8 cellular contexts compared by ENCODE assay signal in genomic region chr6:31197559-31198305, GRCh38. TPM values are rescaled to one million over a fixed set of nuclear protein-coding genes. Genes with fewer than 3 reads are reported as not detected.
A peak's percentile ranks its signal among the peaks of the same experiment; 100 is the strongest.
DNase-seq lines count a peak whose midpoint lies in the region; ATAC-seq, FAIRE-seq and TF ChIP-seq lines count a peak whose summit lies in the region.

No MANE protein-coding gene starts in this region.

- H3K4me3 ChIP-seq in ACC112 (ENCODE audit: low read depth, low read length) (peak overlapping the region; percentile 89), cardiac fibroblast (replicated peaks in 1 of 2; ENCODE audit: low read depth in 2 of 2, low read length in 2 of 2) (peak overlapping the region; percentile 71 to 76), keratinocyte (ENCODE audit: control insufficient read depth in 2 of 3, extremely low read depth in 1 of 3, insufficient read depth in 2 of 3, low read depth in 1 of 3, low read length in 3 of 3) (peak overlapping the region; percentile 60 to 78 (median 76))

- H3K4me1 ChIP-seq in ACC112 (ENCODE audit: control insufficient read depth, insufficient read depth, low read length, unreplicated experiment) (peaks cover 6% of the 10 kb centered on the region), keratinocyte (ENCODE audit: control insufficient read depth, extremely low read depth, insufficient read depth, low read length) (peaks cover 8% of the 10 kb centered on the region)

- no peak for FAIRE-seq in keratinocyte (lab: Jason Lieb, UNC)

- H3K36me3 ChIP-seq in ACC112 (ENCODE audit: insufficient read depth, low read length) (peaks cover 10% of the 10 kb centered on the region; the same call in 1 of the 2 replicates), keratinocyte (ENCODE audit: control insufficient read depth in 2 of 2, extremely low read depth in 1 of 2, insufficient read depth in 2 of 2, low read length in 2 of 2) (no peaks in the 10 kb centered on the region)

- no peaks in the 10 kb centered on the region for H3K27me3 ChIP-seq in ACC112 (ENCODE audit: insufficient read depth, low read length)
- H3K27me3 ChIP-seq in keratinocyte (ENCODE audit: control insufficient read depth, extremely low read depth, insufficient read depth, low read length), result no peaks in the 10 kb centered on the region

- no peaks in the 10 kb centered on the region for H3K9me1 ChIP-seq in keratinocyte (ENCODE audit: control insufficient read depth, extremely low read depth, insufficient read depth, low read length)

- dilution Hi-C loops in keratinocyte (cut with MboI; ENCODE audit: extremely low pct_ligation_motif_present, low sequenced_read_pairs), result no loop called here

- H3K4me1 Mint-ChIP-seq in activated B cell treated with CpG ODN at 0.5 μM for 24 hours, result peaks cover 49% of the 10 kb centered on the region

- H3K9me3 ChIP-seq in keratinocyte (ENCODE audit: control insufficient read depth, low read depth, low read length), result no peaks in the 10 kb centered on the region

- intact Hi-C loops in activated B cell treated with CpG ODN at 0.5 μM for 24 hours (cut with micrococcal nuclease), result loop anchor here (1.0 kb wide), 5 partner anchors 75 to 244 kb away; partner anchors contain the start of genes HLA-B and HLA-C

- peak overlapping the region; percentile 53 for H2AFZ ChIP-seq in ACC112 (ENCODE audit: low read length, unreplicated experiment)
- H2AFZ ChIP-seq in keratinocyte (ENCODE audit: control insufficient read depth, low read length), result peak overlapping the region; percentile 80

- H3K27me3 Mint-ChIP-seq in activated B cell treated with CpG ODN at 0.5 μM for 24 hours, result no peaks in the 10 kb centered on the region

- POLR2A ChIA-PET in activated B cell treated with CpG ODN at 0.5 μM for 24 hours (lab: Charles Lee), result interaction anchor here (0.6 to 4.0 kb wide), 19 partner anchors 9 to 1136 kb away, joined by 3 to 55 read pairs (median 6); partner anchors contain the start of genes CCHCR1, HLA-B, POLR1H and TCF19

- H3K9me3 Mint-ChIP-seq in activated B cell treated with CpG ODN at 0.5 μM for 24 hours, result no peaks in the 10 kb centered on the region

- DNase-seq in NCI-H2227 treated with DMSO at 0.1 percent for 48 hours (lab: John Stamatoyannopoulos, UW), result peak; percentile 84
- DNase-seq in activated B cell treated with CpG ODN at 0.5 μM for 24 hours, result peak; percentile 80
- peak; percentile 77 to 86 for DNase-seq in cardiac fibroblast (ENCODE audit: low read depth in 2 of 2)
- no peak for DNase-seq in keratinocyte (ENCODE audit: low read depth, low spot score)
- DNase-seq in stimulated activated CD4-positive, alpha-beta T cell treated with anti-CD3 and anti-CD28 coated beads, Interleukin-12 subunit alpha, Interleukin-12 subunit beta, amount 100 ng/mL, for 48 hours (ENCODE audit: low read depth in 2 of 3, low spot score in 1 of 3), result peak; percentile 88 to 91 (median 89)

- H3K79me2 ChIP-seq in ACC112 (ENCODE audit: control insufficient read depth, insufficient read depth, low read length, unreplicated experiment) (peaks cover 21% of the 10 kb centered on the region), keratinocyte (ENCODE audit: control insufficient read depth, insufficient read depth, low read length) (no peaks in the 10 kb centered on the region)

- peak overlapping the region; percentile 69 for H3K4me2 ChIP-seq in keratinocyte (ENCODE audit: control insufficient read depth, extremely low read depth, insufficient read depth, low read depth, low read length)

- H3K36me3 Mint-ChIP-seq in activated B cell treated with CpG ODN at 0.5 μM for 24 hours (ENCODE audit: low read depth), result peaks cover 19% of the 10 kb centered on the region

- CTCF ChIA-PET in activated B cell treated with CpG ODN at 0.5 μM for 24 hours (lab: Charles Lee), result interaction anchor here (1.1 to 8.4 kb wide), 7 partner anchors 14 to 183 kb away, joined by 3 to 161 read pairs (median 3); no protein-coding TSS in a partner anchor

- H3K27ac ChIP-seq in ACC112 (ENCODE audit: low read depth, low read length), result peak overlapping the region; percentile 87
- peak overlapping the region; percentile 77 for H3K27ac ChIP-seq in keratinocyte (ENCODE audit: control insufficient read depth, insufficient read depth, low read length)

- peak overlapping the region; percentile 99 for H3K27ac Mint-ChIP-seq in activated B cell treated with CpG ODN at 0.5 μM for 24 hours

- peak; percentile 53 for ATAC-seq in GM18870 (IDR thresholded peaks at IDR 0.05; ENCODE audit: unreplicated experiment)
- ATAC-seq in HG03135 (IDR thresholded peaks at IDR 0.05; ENCODE audit: unreplicated experiment), result peak; percentile 67
- peak; percentile 78 for ATAC-seq in activated B cell treated with CpG ODN at 0.5 μM for 24 hours (ENCODE audit: low read depth)

- H3K4me3 Mint-ChIP-seq in activated B cell treated with CpG ODN at 0.5 μM for 24 hours, result peak overlapping the region; percentile 96

- no peak for TF ChIP-seq CTCF in activated B cell treated with CpG ODN at 0.5 μM for 24 hours (IDR thresholded peaks at IDR 0.05)
- no peak for TF ChIP-seq CTCF in cardiac fibroblast (IDR thresholded peaks at IDR 0.05; ENCODE audit: low read depth, low read length)
- no peak for TF ChIP-seq CTCF in keratinocyte (optimal IDR thresholded peaks at IDR 0.05 in 1 of 3, IDR thresholded peaks at IDR 0.05 in 1 of 3, conservative IDR thresholded peaks at IDR 0.05 in 1 of 3; ENCODE audit: extremely low read depth in 1 of 3, insufficient read depth in 2 of 3, low read length in 3 of 3)

- peak overlapping the region; percentile 75 for H3K9ac ChIP-seq in keratinocyte (ENCODE audit: control insufficient read depth, extremely low read depth, insufficient read depth, low read length)

- H4K20me1 ChIP-seq in keratinocyte (ENCODE audit: control insufficient read depth, extremely low read depth, insufficient read depth, low read length), result no peaks in the 10 kb centered on the region

RNA-seq across cellular contexts. Expression of gene POU5F1, which starts 27.2 kb away (rescaled TPM):
- 2.3 and 4.7 TPM in 2 replicates for total RNA-seq in activated B cell treated with CpG ODN at 0.5 μM for 24 hours
- 1.0 to 1.6 TPM (median 1.6 TPM) in 3 replicates for polyA plus RNA-seq in keratinocyte
- not detected for polyA plus RNA-seq in keratinocyte (2011; ENCODE audit: low read depth)
- polyA plus RNA-seq in keratinocyte (2011; cell fraction: cytosol; rRNA removed), result 0.48 and 1.1 TPM in 2 replicates
- polyA plus RNA-seq in keratinocyte (2011; cell fraction: nucleus; rRNA removed), result 5.1 and 8.1 TPM in 2 replicates
- 0.97 and 1.1 TPM in 2 replicates for polyA plus RNA-seq in keratinocyte (2012; ENCODE audit: low replicate concordance)
- polyA minus RNA-seq in keratinocyte, result 0.90 to 2.4 TPM in 2 of 3 replicates, not detected in the other
- not detected for polyA minus RNA-seq in keratinocyte (2011; cell fraction: cytosol; rRNA and poly(A)+ RNA removed)
- polyA minus RNA-seq in keratinocyte (2011; cell fraction: nucleus; rRNA and poly(A)+ RNA removed), result 0.84 and 2.2 TPM in 2 replicates

RNA-seq across cellular contexts. Expression of gene TCF19, which starts 39.3 kb away (rescaled TPM):
- 17.3 TPM in 2 replicates for total RNA-seq in activated B cell treated with CpG ODN at 0.5 μM for 24 hours
- polyA plus RNA-seq in keratinocyte, result 2.5 to 9.4 TPM (median 7.4 TPM) in 3 replicates
- polyA plus RNA-seq in keratinocyte (2011; ENCODE audit: low read depth), result 0.76 TPM
- polyA plus RNA-seq in keratinocyte (2011; cell fraction: cytosol; rRNA removed), result 2.6 and 2.8 TPM in 2 replicates
- polyA plus RNA-seq in keratinocyte (2011; cell fraction: nucleus; rRNA removed), result 2.7 and 3.2 TPM in 2 replicates
- 0.75 and 10.9 TPM in 2 replicates for polyA plus RNA-seq in keratinocyte (2012; ENCODE audit: low replicate concordance)
- 1.7 to 19.2 TPM (median 5.0 TPM) in 3 replicates for polyA minus RNA-seq in keratinocyte
- polyA minus RNA-seq in keratinocyte (2011; cell fraction: cytosol; rRNA and poly(A)+ RNA removed), result 5.6 TPM
- 0.84 and 1.9 TPM in 2 replicates for polyA minus RNA-seq in keratinocyte (2011; cell fraction: nucleus; rRNA and poly(A)+ RNA removed)

RNA-seq across cellular contexts. Expression of gene CCHCR1, which starts 40.1 kb away (rescaled TPM):
- 32.3 and 37.6 TPM in 2 replicates for total RNA-seq in activated B cell treated with CpG ODN at 0.5 μM for 24 hours
- polyA plus RNA-seq in keratinocyte, result 7.0 to 8.4 TPM (median 7.5 TPM) in 3 replicates
- 6.8 TPM for polyA plus RNA-seq in keratinocyte (2011; ENCODE audit: low read depth)
- 2.7 and 4.5 TPM in 2 replicates for polyA plus RNA-seq in keratinocyte (2011; cell fraction: cytosol; rRNA removed)
- 11.5 and 15.2 TPM in 2 replicates for polyA plus RNA-seq in keratinocyte (2011; cell fraction: nucleus; rRNA removed)
- polyA plus RNA-seq in keratinocyte (2012; ENCODE audit: low replicate concordance), result 6.0 and 9.9 TPM in 2 replicates
- polyA minus RNA-seq in keratinocyte, result 6.0 to 9.9 TPM (median 7.1 TPM) in 3 replicates
- polyA minus RNA-seq in keratinocyte (2011; cell fraction: cytosol; rRNA and poly(A)+ RNA removed), result 7.1 TPM
- 5.0 and 6.3 TPM in 2 replicates for polyA minus RNA-seq in keratinocyte (2011; cell fraction: nucleus; rRNA and poly(A)+ RNA removed)

RNA-seq across cellular contexts. Expression of gene PSORS1C2, which starts 58.9 kb away (rescaled TPM):
- total RNA-seq in activated B cell treated with CpG ODN at 0.5 μM for 24 hours, result not detected in 2 replicates
- polyA plus RNA-seq in keratinocyte, result not detected in 3 replicates
- polyA plus RNA-seq in keratinocyte (2011; ENCODE audit: low read depth), result 1.9 TPM
- not detected in 2 replicates for polyA plus RNA-seq in keratinocyte (2011; cell fraction: cytosol; rRNA removed)
- 0.12 TPM in 1 of 2 replicates, not detected in the other for polyA plus RNA-seq in keratinocyte (2011; cell fraction: nucleus; rRNA removed)
- polyA plus RNA-seq in keratinocyte (2012; ENCODE audit: low replicate concordance), result 0.31 and 15.8 TPM in 2 replicates
- not detected in 3 replicates for polyA minus RNA-seq in keratinocyte
- polyA minus RNA-seq in keratinocyte (2011; cell fraction: cytosol; rRNA and poly(A)+ RNA removed), result not detected
- polyA minus RNA-seq in keratinocyte (2011; cell fraction: nucleus; rRNA and poly(A)+ RNA removed), result not detected in 2 replicates
